In the genomic region with DNA sequence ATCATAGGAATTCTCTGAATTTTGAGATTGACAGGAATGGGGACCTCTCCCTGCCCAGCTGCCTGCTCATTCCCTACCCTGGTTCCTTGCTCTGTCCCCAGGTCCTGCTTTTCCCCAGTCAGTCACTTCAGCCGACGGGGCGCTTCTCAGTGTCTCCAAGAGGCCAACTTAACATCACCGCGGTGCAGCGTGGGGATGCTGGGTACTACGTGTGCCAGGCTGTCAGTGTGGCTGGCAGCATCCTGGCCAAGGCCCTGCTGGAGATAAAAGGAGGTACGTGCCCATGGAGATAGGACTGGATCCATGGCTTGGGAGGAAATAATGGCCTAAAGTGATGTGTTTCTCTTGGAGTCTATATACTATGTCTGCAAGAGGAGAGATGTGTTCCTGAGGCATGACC, we compare ENCODE assay signal across 16 cellular contexts. TPM values are rescaled to one million over a fixed set of nuclear protein-coding genes. Genes with fewer than 3 reads are reported as not detected.
DNase-seq lines count a peak whose midpoint lies in the region; ATAC-seq, FAIRE-seq and TF ChIP-seq lines count a peak whose summit lies in the region.
"Had no signal": no experiment of that assay in that cellular context is flagged by ENCODE, and none has a peak within 500 bp of the region (broad histone marks: within the 10 kb centered on the region; RNA-seq: fewer than 3 reads in every experiment).

No MANE protein-coding gene starts in this region.

- intact Hi-C loops in Right ventricle myocardium superior (cut with DNase I) (no loop called here), heart left ventricle (cut with DNase I) (loop anchor here in 3 of 10 donors (10.0 kb wide), 2 partner anchors 53 to 83 kb away; a partner anchor contains a TSS), endothelial cell of umbilical vein (cut with micrococcal nuclease) (no loop called here)

- WGBS in heart left ventricle, 4 donors, result 30 to 55% (median 52%) methylated on average over 8 of the region's 8 CpGs
- WGBS in trophoblast cell (ENCODE audit: extremely low coverage, insufficient coverage, insufficient read length), result no CpG with 5 or more reads among the region's 8 CpGs

- no peaks in the 10 kb centered on the region for H3K9me3 ChIP-seq in heart left ventricle
- no peaks in the 10 kb centered on the region for H3K9me3 ChIP-seq in endothelial cell of umbilical vein (replicated peaks; ENCODE audit: control insufficient read depth, insufficient read depth, low read length)
- H3K9me3 ChIP-seq in trophoblast cell (ENCODE audit: insufficient read depth, low read depth, low read length), result peaks cover 7% of the 10 kb centered on the region

- dilution Hi-C loops in endothelial cell of umbilical vein (cut with MboI; ENCODE audit: extremely low pct_ligation_motif_present, low sequenced_read_pairs), result no loop called here

- no peaks in the 10 kb centered on the region for H3K9me3 Mint-ChIP-seq in effector memory CD8-positive, alpha-beta T cell

- H3K79me2 ChIP-seq in endothelial cell of umbilical vein (ENCODE audit: control insufficient read depth, insufficient read depth, low read length) (no peaks in the 10 kb centered on the region), trophoblast cell (ENCODE audit: control insufficient read depth, insufficient read depth, low read length, poor library complexity) (peaks cover 2% of the 10 kb centered on the region)

- no peak overlapping the region for H4K91ac ChIP-seq in trophoblast cell (ENCODE audit: low read depth, low read length)

- peaks cover 28 to 78% (median 53%) of the 10 kb centered on the region in 9 donors for H3K27me3 ChIP-seq in heart left ventricle
- H3K27me3 ChIP-seq in endothelial cell of umbilical vein (ENCODE audit: control insufficient read depth in 2 of 2, insufficient read depth in 2 of 2, low read length in 2 of 2), result peaks cover 54 to 62% of the 10 kb centered on the region in 2 experiments
- peaks cover 42% of the 10 kb centered on the region for H3K27me3 ChIP-seq in trophoblast cell (ENCODE audit: insufficient read depth, low read length)

- FAIRE-seq in endothelial cell of umbilical vein (lab: Jason Lieb, UNC), result no peak
- FAIRE-seq: GM12878 had no signal

- POLR2A ChIA-PET in endothelial cell of umbilical vein (lab: Charles Lee), result no interaction called here

- H3K27ac ChIP-seq in heart left ventricle (no peak overlapping the region), endothelial cell of umbilical vein (ENCODE audit: insufficient read depth, low read depth, low read length) (no peak overlapping the region), trophoblast cell (ENCODE audit: low read depth, low read length) (no peak overlapping the region)
- H3K27ac ChIP-seq: BLaER1 treated with 17β-estradiol and CSF1 and Interleukin-3, amounts not matched to agents 10 nM and 100 nM; GM23248 had no signal

- H2BK120ac ChIP-seq in trophoblast cell (ENCODE audit: insufficient read depth, low read length, poor library complexity), result no peak overlapping the region

- no peaks in the 10 kb centered on the region for H4K20me1 ChIP-seq in endothelial cell of umbilical vein (replicated peaks; ENCODE audit: control insufficient read depth, extremely low read depth, insufficient read depth, low read length)

- ATAC-seq in Right ventricle myocardium superior (ENCODE audit: poor library complexity) (no peak), heart left ventricle (no peak)
- no peak for ATAC-seq in effector memory CD8-positive, alpha-beta T cell (replicated peaks)
- ATAC-seq: GM12878 had no signal

- H3K4me3 ChIP-seq in heart left ventricle (no peak overlapping the region), endothelial cell of umbilical vein (replicated peaks in 1 of 3; ENCODE audit: insufficient read depth in 1 of 3, low read depth in 1 of 3, low read length in 3 of 3) (no peak overlapping the region), trophoblast cell (ENCODE audit: low read depth, low read length) (no peak overlapping the region)
- H3K4me3 ChIP-seq: BLaER1 treated with 17β-estradiol and CSF1 and Interleukin-3, amounts not matched to agents 10 nM and 100 nM; GM12878; GM23248 had no signal

- H2AFZ ChIP-seq in endothelial cell of umbilical vein (ENCODE audit: low read depth, low read length) (no peak overlapping the region), trophoblast cell (ENCODE audit: insufficient read depth, low read length, poor library complexity) (no peak overlapping the region)
- H2AFZ ChIP-seq: GM23248 had no signal

- H4K12ac ChIP-seq in trophoblast cell (ENCODE audit: low read depth, low read length), result no peak overlapping the region

- H3K79me1 ChIP-seq in trophoblast cell (ENCODE audit: low read length), result peaks cover 2% of the 10 kb centered on the region

- no peak overlapping the region for H3K9ac ChIP-seq in endothelial cell of umbilical vein (replicated peaks; ENCODE audit: extremely low read depth, insufficient read depth, low read length)
- no peak overlapping the region for H3K9ac ChIP-seq in trophoblast cell (ENCODE audit: low read length)
- H3K9ac ChIP-seq: BLaER1 treated with 17β-estradiol and CSF1 and Interleukin-3, amounts not matched to agents 10 nM and 100 nM; GM23248 had no signal

- no peak overlapping the region for H3K27ac Mint-ChIP-seq in effector memory CD8-positive, alpha-beta T cell
- H3K27ac Mint-ChIP-seq: CD4-positive, CD25-positive, alpha-beta regulatory T cell; H9 had no signal

- H3K4me2 ChIP-seq in endothelial cell of umbilical vein (ENCODE audit: insufficient read depth, low read length), result no peak overlapping the region
- no peak overlapping the region for H3K4me2 ChIP-seq in trophoblast cell (ENCODE audit: low read length)

- peaks cover 8% of the 10 kb centered on the region for H3K36me3 Mint-ChIP-seq in effector memory CD8-positive, alpha-beta T cell (ENCODE audit: insufficient read depth)
- H3K36me3 Mint-ChIP-seq: CD4-positive, CD25-positive, alpha-beta regulatory T cell had no signal

- no peak overlapping the region for H3K14ac ChIP-seq in trophoblast cell (ENCODE audit: low read length)

- peaks cover 17 to 21% of the 10 kb centered on the region in 2 donors for H3K4me1 Mint-ChIP-seq in effector memory CD8-positive, alpha-beta T cell (ENCODE audit: low read depth in 2 of 2)

- DNase-seq in Right ventricle myocardium superior (peak; percentile 25), heart left ventricle (no peak), endothelial cell of umbilical vein (ENCODE audit: low read depth, low spot score) (no peak), trophoblast cell (peak; percentile 16 to 63), Ammon's horn (ENCODE audit: low spot score) (no peak), SK-N-DZ (ENCODE audit: low spot score) (no peak)
- no peak for DNase-seq in effector memory CD8-positive, alpha-beta T cell
- DNase-seq: 8988T; AML-193; CD4-positive, CD25-positive, alpha-beta regulatory T cell; DMS79; GM23248 had no signal

- H3K4me3 Mint-ChIP-seq in effector memory CD8-positive, alpha-beta T cell, result no peak overlapping the region
- H3K4me3 Mint-ChIP-seq: H9 had no signal

- H3K27me3 Mint-ChIP-seq in effector memory CD8-positive, alpha-beta T cell, result peaks cover 55 to 89% of the 10 kb centered on the region in 2 donors

- TF ChIP-seq CTCF in heart left ventricle (IDR thresholded peaks at IDR 0.05), result no peak
- no peak for TF ChIP-seq CTCF in endothelial cell of umbilical vein (IDR thresholded peaks at IDR 0.05; ENCODE audit: extremely low read depth in 1 of 2, insufficient read depth in 1 of 2, low read depth in 1 of 2, low read length in 2 of 2)

- H3K4me1 ChIP-seq in heart left ventricle (peaks cover 5 to 33% (median 22%) of the 10 kb centered on the region in 12 donors), endothelial cell of umbilical vein (ENCODE audit: control insufficient read depth, extremely low read depth, insufficient read depth, low read length) (peaks cover 11% of the 10 kb centered on the region), trophoblast cell (ENCODE audit: control insufficient read depth in 1 of 2, insufficient read depth in 2 of 2, low read length in 2 of 2) (peaks cover 0 to 7% of the 10 kb centered on the region in 2 experiments)

- H3K9me1 ChIP-seq in endothelial cell of umbilical vein (replicated peaks; ENCODE audit: control insufficient read depth, extremely low read depth, insufficient read depth, low read length), result no peaks in the 10 kb centered on the region

- H2AK5ac ChIP-seq in trophoblast cell (ENCODE audit: low read length), result no peak overlapping the region

- H4K8ac ChIP-seq in trophoblast cell (ENCODE audit: low read depth, low read length), result no peak overlapping the region

- CTCF ChIA-PET in endothelial cell of umbilical vein (lab: Charles Lee), result interaction anchor here (1.6 kb wide), 1 partner anchor 35 kb away, joined by 4 read pairs; no protein-coding TSS in a partner anchor

- BruUV-seq in endothelial cell of umbilical vein (replicated peaks; lab: Mats Ljungman, UMichigan), result no TSS peak

- H3K4ac ChIP-seq in trophoblast cell (ENCODE audit: low read depth, low read length), result no peak overlapping the region

- TF ChIP-seq POLR2A in heart left ventricle (IDR thresholded peaks at IDR 0.05) (no peak), endothelial cell of umbilical vein (IDR thresholded peaks at IDR 0.05; ENCODE audit: low read depth, low read length) (no peak)

- H3K18ac ChIP-seq in trophoblast cell (ENCODE audit: low read length), result no peak overlapping the region

- H3K23ac ChIP-seq in trophoblast cell (ENCODE audit: low read length), result no peak overlapping the region

- no peak overlapping the region for H2BK12ac ChIP-seq in trophoblast cell (ENCODE audit: low read length)

- H3K36me3 ChIP-seq in heart left ventricle (no peaks in the 10 kb centered on the region), endothelial cell of umbilical vein (ENCODE audit: control insufficient read depth in 2 of 2, extremely low read depth in 1 of 2, insufficient read depth in 2 of 2, low read length in 2 of 2) (no peaks in the 10 kb centered on the region), trophoblast cell (ENCODE audit: control insufficient read depth in 1 of 2, insufficient read depth in 2 of 2, low read length in 2 of 2) (no peaks in the 10 kb centered on the region)
- H3K36me3 ChIP-seq: BLaER1 treated with 17β-estradiol and CSF1 and Interleukin-3, amounts not matched to agents 10 nM and 100 nM had no signal

- no peak overlapping the region for H2BK5ac ChIP-seq in trophoblast cell (ENCODE audit: low read depth, low read length, poor library complexity)

RNA-seq across cellular contexts. Expression of a gene that starts 7.0 kb away (rescaled TPM):
- 3.0 TPM for total RNA-seq in Right ventricle myocardium superior
- 10 to 100 TPM in 1 of 9 donors, 1 to 10 TPM in 8; 2.5 to 18.6 (median 3.2) TPM for total RNA-seq in heart left ventricle
- polyA plus RNA-seq in heart left ventricle, result 1 to 10 TPM; 2.8 to 8.1 TPM
- 19.3 and 27.1 TPM in 2 replicates for total RNA-seq in endothelial cell of umbilical vein
- polyA plus RNA-seq in endothelial cell of umbilical vein, result 65.4 and 79.4 TPM in 2 replicates
- 19.2 and 33.6 TPM in 2 replicates for polyA plus RNA-seq in endothelial cell of umbilical vein (2011; cell fraction: cytosol; rRNA removed)
- 203 and 270 TPM in 2 replicates for polyA plus RNA-seq in endothelial cell of umbilical vein (2011; cell fraction: nucleus; rRNA removed)
- polyA plus RNA-seq in endothelial cell of umbilical vein (2012), result 15.1 and 33.3 TPM in 2 replicates
- polyA minus RNA-seq in endothelial cell of umbilical vein, result 11.4 and 20.7 TPM in 2 replicates
- polyA minus RNA-seq in endothelial cell of umbilical vein (2011; cell fraction: cytosol; rRNA and poly(A)+ RNA removed), result not detected
- polyA minus RNA-seq in endothelial cell of umbilical vein (2011; cell fraction: nucleus; rRNA and poly(A)+ RNA removed), result 27.5 and 44.7 TPM in 2 replicates
- 3.2 TPM in 2 replicates for polyA plus RNA-seq in trophoblast cell (2013)
- 1.0 and 3.2 TPM in 2 replicates for polyA plus RNA-seq in SK-N-DZ (2014; cell fraction: cytosol; rRNA removed)
- 22.4 and 37.0 TPM in 2 replicates for polyA plus RNA-seq in SK-N-DZ (2014; cell fraction: nucleus; rRNA removed)

RNA-seq across cellular contexts. Expression of a gene that starts 25.4 kb away (rescaled TPM):
- total RNA-seq in Right ventricle myocardium superior (21.9 TPM), heart left ventricle (10 to 100 TPM; 16.3 to 63.5 (median 27.1) TPM), endothelial cell of umbilical vein (464 and 474 TPM in 2 replicates)
- polyA plus RNA-seq in heart left ventricle (10 to 100 TPM; 17.7 to 21.8 TPM), endothelial cell of umbilical vein (260 and 346 TPM in 2 replicates)
- 115 and 131 TPM in 2 replicates for polyA plus RNA-seq in endothelial cell of umbilical vein (2011; cell fraction: cytosol; rRNA removed)
- 309 and 459 TPM in 2 replicates for polyA plus RNA-seq in endothelial cell of umbilical vein (2011; cell fraction: nucleus; rRNA removed)
- 220 and 257 TPM in 2 replicates for polyA plus RNA-seq in endothelial cell of umbilical vein (2012)
- 256 and 278 TPM in 2 replicates for polyA minus RNA-seq in endothelial cell of umbilical vein
- polyA minus RNA-seq in endothelial cell of umbilical vein (2011; cell fraction: cytosol; rRNA and poly(A)+ RNA removed), result not detected
- polyA minus RNA-seq in endothelial cell of umbilical vein (2011; cell fraction: nucleus; rRNA and poly(A)+ RNA removed), result 319 and 468 TPM in 2 replicates
- 0.03 and 0.06 TPM in 2 replicates for polyA plus RNA-seq in trophoblast cell (2013)
- not detected in 2 replicates for polyA plus RNA-seq in SK-N-DZ (2014; cell fraction: cytosol; rRNA removed)
- not detected in 2 replicates for polyA plus RNA-seq in SK-N-DZ (2014; cell fraction: nucleus; rRNA removed)
- total RNA-seq: G401, GM12878, H9 had no signal
- polyA plus RNA-seq: GM12878 had no signal

RNA-seq across cellular contexts. Expression of a gene that starts 46.8 kb away (rescaled TPM):
- total RNA-seq in Right ventricle myocardium superior, result not detected
- total RNA-seq in heart left ventricle, result not detected
- polyA plus RNA-seq in heart left ventricle, result not detected
- total RNA-seq in endothelial cell of umbilical vein, result not detected in 2 replicates
- polyA plus RNA-seq in endothelial cell of umbilical vein, result not detected in 2 replicates
- polyA plus RNA-seq in endothelial cell of umbilical vein (2011; cell fraction: cytosol; rRNA removed), result not detected in 2 replicates
- polyA plus RNA-seq in endothelial cell of umbilical vein (2011; cell fraction: nucleus; rRNA removed), result not detected in 2 replicates
- not detected in 2 replicates for polyA plus RNA-seq in endothelial cell of umbilical vein (2012)
- polyA minus RNA-seq in endothelial cell of umbilical vein, result not detected in 2 replicates
- not detected for polyA minus RNA-seq in endothelial cell of umbilical vein (2011; cell fraction: cytosol; rRNA and poly(A)+ RNA removed)
- polyA minus RNA-seq in endothelial cell of umbilical vein (2011; cell fraction: nucleus; rRNA and poly(A)+ RNA removed), result not detected in 2 replicates
- not detected in 2 replicates for polyA plus RNA-seq in trophoblast cell (2013)
- not detected in 2 replicates for polyA plus RNA-seq in SK-N-DZ (2014; cell fraction: cytosol; rRNA removed)
- not detected in 2 replicates for polyA plus RNA-seq in SK-N-DZ (2014; cell fraction: nucleus; rRNA removed)
- total RNA-seq: CD4-positive, CD25-positive, alpha-beta regulatory T cell; G401; GM12878; GM23248; H9 had no signal
- polyA plus RNA-seq: CD4-positive, CD25-positive, alpha-beta regulatory T cell; GM12878; GM23248 had no signal

Comparison
In these comparisons a context has a peak if more than half of its experiments do, and no peak if none do; other contexts are left out.
1. DNase-seq: peak in Right ventricle myocardium superior (single experiment) and trophoblast cell (2 of 2); none in heart left ventricle (0 of 5), endothelial cell of umbilical vein (single experiment), effector memory CD8-positive, alpha-beta T cell (0 of 3), Ammon's horn (single experiment) and SK-N-DZ (single experiment).